Comparison of ENCODE assay signal across 34 cellular contexts in the genomic region with DNA sequence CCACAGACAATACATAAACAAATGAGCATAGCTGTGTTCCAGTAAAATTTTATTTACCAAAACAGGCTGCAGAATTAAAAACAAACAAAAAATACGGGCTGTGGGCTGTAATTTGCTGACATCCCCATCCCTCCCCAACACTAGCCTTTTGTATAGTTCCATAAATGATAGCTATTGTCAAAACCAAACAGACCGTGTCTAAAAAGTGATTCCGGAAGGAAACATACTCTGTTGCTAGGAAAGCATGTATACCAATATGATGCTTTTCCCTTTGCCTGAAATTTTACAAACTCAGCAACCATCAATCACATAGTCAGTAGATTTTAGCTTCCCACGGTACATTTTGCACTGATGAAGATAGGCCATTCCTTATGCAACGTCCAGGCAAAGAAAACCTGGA.
"Had no signal": no experiment of that assay in that cellular context is flagged by ENCODE, and none has a peak within 500 bp of the region (broad histone marks: within the 10 kb centered on the region; RNA-seq: fewer than 3 reads in every experiment).

No MANE protein-coding gene starts in this region.

- H3K27ac ChIP-seq: adrenal gland, body of pancreas, breast epithelium, coronary artery, Peyer's patch, SJSA1, VCaP had no signal

- H3K4me3 Mint-ChIP-seq: activated B cell treated with CpG ODN at 0.5 μM for 24 hours; activated CD4-positive, alpha-beta memory T cell treated with anti-CD3 and anti-CD28 coated beads for 36 hours; activated naive CD4-positive, alpha-beta T cell treated with anti-CD3 and anti-CD28 coated beads for 36 hours; activated T-cell treated with anti-CD3 and anti-CD28 coated beads, Interleukin-2, amount 50 U/mL, for 4 hours; activated T-helper 1 cell treated with anti-CD3 and anti-CD28 coated beads, Interleukin-12 subunit alpha, Interleukin-12 subunit beta, Interleukin-2, Interleukin-4 antibody, amounts not matched to agents 30 ng/mL and 10 ng/mL and 1 ng/mL, durations not matched to agents 14 hours and 24 hours and 36 hours; IgD-negative memory B cell had no signal

- H3K27me3 Mint-ChIP-seq: activated CD4-positive, alpha-beta memory T cell treated with anti-CD3 and anti-CD28 coated beads for 36 hours had no signal

- H3K4me1 Mint-ChIP-seq: activated B cell treated with CpG ODN at 0.5 μM for 24 hours, IgD-negative memory B cell had no signal

- H3K4me3 ChIP-seq: adrenal gland, body of pancreas, breast epithelium, coronary artery, Peyer's patch, SJSA1 had no signal

- H3K27me3 ChIP-seq: adrenal gland, body of pancreas, breast epithelium, Peyer's patch, SJSA1 had no signal

- H3K27ac Mint-ChIP-seq: activated B cell treated with CpG ODN at 0.5 μM for 24 hours; activated CD4-positive, alpha-beta memory T cell treated with anti-CD3 and anti-CD28 coated beads for 36 hours; activated naive CD4-positive, alpha-beta T cell treated with anti-CD3 and anti-CD28 coated beads for 36 hours; activated naive CD4-positive, alpha-beta T cell treated with anti-CD3 and anti-CD28 coated beads, Interleukin-2, amount 50 U/mL, for 72 hours; activated T-helper 1 cell treated with anti-CD3 and anti-CD28 coated beads, Interleukin-12 subunit alpha, Interleukin-12 subunit beta, Interleukin-2, Interleukin-4 antibody, amounts not matched to agents 30 ng/mL and 10 ng/mL and 1 ng/mL, durations not matched to agents 14 hours and 24 hours and 36 hours; IgD-negative memory B cell had no signal

- H3K36me3 Mint-ChIP-seq: activated CD4-positive, alpha-beta memory T cell treated with anti-CD3 and anti-CD28 coated beads for 36 hours; activated naive CD4-positive, alpha-beta T cell treated with anti-CD3 and anti-CD28 coated beads, Interleukin-2, amount 50 U/mL, for 72 hours had no signal

- H3K36me3 ChIP-seq: adrenal gland, breast epithelium, Peyer's patch, SJSA1 had no signal

- H3K9me3 ChIP-seq: adrenal gland, body of pancreas, breast epithelium, Peyer's patch, SJSA1 had no signal

- H3K4me1 ChIP-seq: adrenal gland, body of pancreas, breast epithelium, Peyer's patch, SJSA1 had no signal

- ATAC-seq: activated naive CD4-positive, alpha-beta T cell treated with anti-CD3 and anti-CD28 coated beads, Interleukin-2, amount 50 U/mL, for 72 hours; activated T-cell treated with anti-CD3 and anti-CD28 coated beads, Interleukin-2, amount 50 U/mL, for 4 hours; body of pancreas; PC-3 had no signal

- DNase-seq: activated B cell treated with CpG ODN at 0.5 μM for 24 hours; activated CD4-positive, alpha-beta memory T cell treated with anti-CD3 and anti-CD28 coated beads for 36 hours; activated CD4-positive, alpha-beta T cell treated with anti-CD3 and anti-CD28 coated beads for 4 hours; activated CD4-positive, alpha-beta T cell treated with anti-CD3 and anti-CD28 coated beads, Interleukin-2, amount 50 U/mL, for 1 hour; activated CD4-positive, CD25-positive, alpha-beta regulatory T cell treated with anti-CD3 and anti-CD28 coated beads, Interleukin-2, amount 50 U/mL, for 72 hours; activated CD8-positive, alpha-beta memory T cell treated with anti-CD3 and anti-CD28 coated beads, Interleukin-2, amount 50 U/mL, for 4 hours; activated gamma-delta T cell treated with Interleukin-2 at 50 U/mL for 16 hours; activated naive CD4-positive, alpha-beta T cell treated with anti-CD3 and anti-CD28 coated beads for 36 hours; activated T-cell treated with anti-CD3 and anti-CD28 coated beads for 4 hours; activated T-cell treated with anti-CD3 and anti-CD28 coated beads, Interleukin-2, amount 50 U/mL, for 4 hours; adrenal gland; body of pancreas; Karpas-422; KBM-7; NCI-H1105; NCI-H187 treated with DMSO at 0.1 percent for 48 hours; NCI-H2171 treated with DMSO at 0.1 percent for 48 hours; NCI-H345; NCI-H524 treated with DMSO at 0.1 percent for 48 hours; PC-3; Peyer's patch; RPMI8226; SHP77 treated with DMSO at 0.1 percent for 48 hours; SW 1271; T-helper 1 cell; T-helper 2 cell; T-helper 9 cell had no signal

- H3K9me3 Mint-ChIP-seq: activated B cell treated with CpG ODN at 0.5 μM for 24 hours; activated CD4-positive, alpha-beta memory T cell treated with anti-CD3 and anti-CD28 coated beads for 36 hours; activated naive CD4-positive, alpha-beta T cell treated with anti-CD3 and anti-CD28 coated beads for 36 hours; activated naive CD4-positive, alpha-beta T cell treated with anti-CD3 and anti-CD28 coated beads, Interleukin-2, amount 50 U/mL, for 72 hours; activated T-cell treated with anti-CD3 and anti-CD28 coated beads, Interleukin-2, amount 50 U/mL, for 4 hours; activated T-helper 1 cell treated with anti-CD3 and anti-CD28 coated beads, Interleukin-12 subunit alpha, Interleukin-12 subunit beta, Interleukin-2, Interleukin-4 antibody, amounts not matched to agents 30 ng/mL and 10 ng/mL and 1 ng/mL, durations not matched to agents 14 hours and 24 hours and 36 hours; IgD-negative memory B cell had no signal
